ENCODE assay signal across 22 cellular contexts in genomic region chr1:188514917-188515316, GRCh38.
DNase-seq lines count a peak whose midpoint lies in the region; ATAC-seq, FAIRE-seq and TF ChIP-seq lines count a peak whose summit lies in the region.
"Had no signal": no experiment of that assay in that cellular context is flagged by ENCODE, and none has a peak within 500 bp of the region (broad histone marks: within the 10 kb centered on the region; RNA-seq: fewer than 3 reads in every experiment).

No MANE protein-coding gene starts in this region.

- H3K4me3 ChIP-seq in A673 (ENCODE audit: low read depth, low read length, poor library complexity, severe bottlenecking) = no peak overlapping the region
- H3K4me3 ChIP-seq: A549, K562, SJCRH30 had no signal

- H3K27me3 Mint-ChIP-seq in WTC11 (ENCODE audit: low read depth) = no peaks in the 10 kb centered on the region
- H3K27me3 Mint-ChIP-seq: CD4-positive, CD25-positive, alpha-beta regulatory T cell; T-cell had no signal

- H3K4me3 Mint-ChIP-seq in WTC11 = no peak overlapping the region
- H3K4me3 Mint-ChIP-seq: CD4-positive, CD25-positive, alpha-beta regulatory T cell; T-cell; T-helper 2 cell treated with Interferon-gamma antibody and Interleukin-4, amounts not matched to agents 5 μg/mL and 100 μg/mL, for 36 hours had no signal

- peaks cover 8% of the 10 kb centered on the region for H3K4me1 ChIP-seq in A673 (ENCODE audit: insufficient read depth, low read length, poor library complexity, severe bottlenecking)
- H3K4me1 ChIP-seq: A549, SJCRH30 had no signal

- no peaks in the 10 kb centered on the region for H3K27me3 ChIP-seq in A673 (replicated peaks; ENCODE audit: insufficient read depth, low read depth, low read length, poor library complexity)
- H3K27me3 ChIP-seq: SJCRH30 had no signal

- no peak overlapping the region for H3K27ac Mint-ChIP-seq in WTC11
- H3K27ac Mint-ChIP-seq: CD4-positive, CD25-positive, alpha-beta regulatory T cell; T-cell; T-helper 2 cell treated with Interferon-gamma antibody and Interleukin-4, amounts not matched to agents 5 μg/mL and 100 μg/mL, for 36 hours had no signal

- no peaks in the 10 kb centered on the region for H3K36me3 ChIP-seq in A673 (ENCODE audit: insufficient read depth, low read length, poor library complexity, severe bottlenecking)
- H3K36me3 ChIP-seq: SJCRH30 had no signal

- H3K9me3 ChIP-seq in A673 (ENCODE audit: low read depth, low read length, poor library complexity, severe bottlenecking) = no peaks in the 10 kb centered on the region
- H3K9me3 ChIP-seq: A549, SJCRH30 had no signal

- no peaks in the 10 kb centered on the region for H3K36me3 Mint-ChIP-seq in WTC11
- H3K36me3 Mint-ChIP-seq: CD4-positive, CD25-positive, alpha-beta regulatory T cell; T-cell had no signal

- FAIRE-seq in D721Med (lab: Jason Lieb, UNC) = peak; percentile 38
- FAIRE-seq: A549, GM19239, H54, K562, RCC 7860 had no signal

- no peak overlapping the region for H3K27ac ChIP-seq in A673 (ENCODE audit: low read depth, low read length, poor library complexity, severe bottlenecking)
- H3K27ac ChIP-seq: A549, SJCRH30 had no signal

- H3K9me3 Mint-ChIP-seq in WTC11 = no peaks in the 10 kb centered on the region

- POLR2A ChIA-PET in A673 (lab: Charles Lee; ENCODE audit: low non-redundant PET) (no interaction called here), WTC11 (lab: Charles Lee) (no interaction called here)

- DNase-seq in A673 (ENCODE audit: low spot score) = peak; percentile 82
- DNase-seq in D721Med (ENCODE audit: insufficient read length, low spot score) = no peak
- DNase-seq in NCI-H146 treated with DMSO at 0.1 percent for 48 hours (lab: John Stamatoyannopoulos, UW; ENCODE audit: unreplicated experiment) = peak; percentile 46
- DNase-seq in WTC11 (ENCODE audit: low spot score) = no peak
- DNase-seq in GOT3 (lab: John Stamatoyannopoulos, UW) = no peak
- no peak for DNase-seq in ecto neural progenitor cell (ENCODE audit: low spot score)
- DNase-seq in NCI-H187 (lab: John Stamatoyannopoulos, UW) = no peak
- DNase-seq: Calu3; CD4-positive, CD25-positive, alpha-beta regulatory T cell; DMS53; NCI-H1092; NCI-H1930; OCI-M1; SJCRH30; T-cell had no signal

- ATAC-seq in WTC11 = peak; percentile 41
- ATAC-seq in HG02588 (IDR thresholded peaks at IDR 0.05; ENCODE audit: unreplicated experiment) = no peak
- ATAC-seq: A549, K562, T-cell had no signal

- no TSS peak for BruUV-seq in A673 (replicated peaks; lab: Mats Ljungman, UMichigan)

- CTCF ChIA-PET in A673 (lab: Charles Lee) (no interaction called here), WTC11 (lab: Charles Lee) (no interaction called here)

- intact Hi-C loops in A673 (cut with micrococcal nuclease; ENCODE audit: unreplicated experiment) = no loop called here

- peaks cover 8% of the 10 kb centered on the region; the same call in 1 of the 2 replicates for H3K4me1 Mint-ChIP-seq in WTC11
- H3K4me1 Mint-ChIP-seq: CD4-positive, CD25-positive, alpha-beta regulatory T cell; T-cell had no signal

- TF ChIP-seq CTCF in A673 (conservative IDR thresholded peaks at IDR 0.05; ENCODE audit: low read depth, low read length) = no peak
- no peak for TF ChIP-seq CTCF in D721Med (IDR thresholded peaks at IDR 0.05; ENCODE audit: insufficient read depth, missing control alignments)
- TF ChIP-seq CTCF in WTC11 (IDR thresholded peaks at IDR 0.05) = no peak

TF ChIP-seq in WTC11, 78 proteins besides CTCF, POLR2A, EP300 and RAD21:
- no peak for TF ChIP-seq ATF3 (CRISPR knock-in tag; conservative IDR thresholded peaks at IDR 0.05)
- no peak for TF ChIP-seq ZBTB21 (CRISPR knock-in tag; IDR thresholded peaks at IDR 0.05; ENCODE audit: borderline replicate concordance)
- no peak for TF ChIP-seq E2F5 (CRISPR knock-in tag; IDR thresholded peaks at IDR 0.05)
- TF ChIP-seq ETV6 (CRISPR knock-in tag; IDR thresholded peaks at IDR 0.05) = no peak
- no peak for TF ChIP-seq MXD4 (CRISPR knock-in tag; IDR thresholded peaks at IDR 0.05; ENCODE audit: borderline replicate concordance)
- TF ChIP-seq FOXK1 (CRISPR knock-in tag; IDR thresholded peaks at IDR 0.05) = no peak
- TF ChIP-seq, protein P1, sequence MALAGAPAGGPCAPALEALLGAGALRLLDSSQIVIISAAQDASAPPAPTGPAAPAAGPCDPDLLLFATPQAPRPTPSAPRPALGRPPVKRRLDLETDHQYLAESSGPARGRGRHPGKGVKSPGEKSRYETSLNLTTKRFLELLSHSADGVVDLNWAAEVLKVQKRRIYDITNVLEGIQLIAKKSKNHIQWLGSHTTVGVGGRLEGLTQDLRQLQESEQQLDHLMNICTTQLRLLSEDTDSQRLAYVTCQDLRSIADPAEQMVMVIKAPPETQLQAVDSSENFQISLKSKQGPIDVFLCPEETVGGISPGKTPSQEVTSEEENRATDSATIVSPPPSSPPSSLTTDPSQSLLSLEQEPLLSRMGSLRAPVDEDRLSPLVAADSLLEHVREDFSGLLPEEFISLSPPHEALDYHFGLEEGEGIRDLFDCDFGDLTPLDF (CRISPR knock-in tag; IDR thresholded peaks at IDR 0.05) = no peak
- no peak for TF ChIP-seq ATF1 (CRISPR knock-in tag; IDR thresholded peaks at IDR 0.05)
- no peak for TF ChIP-seq ZNF317 (CRISPR knock-in tag; IDR thresholded peaks at IDR 0.05; ENCODE audit: borderline replicate concordance, low read depth)
- TF ChIP-seq NFYB (CRISPR knock-in tag; conservative IDR thresholded peaks at IDR 0.05; ENCODE audit: low read depth) = no peak
- TF ChIP-seq PRRX2 (CRISPR knock-in tag; IDR thresholded peaks at IDR 0.05) = no peak
- no peak for TF ChIP-seq TEAD4 (CRISPR knock-in tag; IDR thresholded peaks at IDR 0.05)
- no peak for TF ChIP-seq FOXP1 (CRISPR knock-in tag; IDR thresholded peaks at IDR 0.05; ENCODE audit: borderline replicate concordance)
- no peak for TF ChIP-seq PREB (CRISPR knock-in tag; IDR thresholded peaks at IDR 0.05; ENCODE audit: borderline replicate concordance)
- no peak for TF ChIP-seq TCF7 (CRISPR knock-in tag; IDR thresholded peaks at IDR 0.05; ENCODE audit: low read depth)
TF ChIP-seq in WTC11: peak in this region for 0.

Comparison
In these comparisons a context has a peak if more than half of its experiments do, and no peak if none do; other contexts are left out.
1. DNase-seq: peak in A673 (single experiment) and NCI-H146 treated with DMSO at 0.1 percent for 48 hours (single experiment); none in D721Med (single experiment), WTC11 (single experiment), GOT3 (single experiment), ecto neural progenitor cell (single experiment) and NCI-H187 (0 of 2).